ENCODE assay signal across 8 cellular contexts in genomic region chr21:44800971-44801467, GRCh38. TPM values are rescaled to one million over a fixed set of nuclear protein-coding genes. Genes with fewer than 3 reads are reported as not detected.
DNase-seq lines count a peak whose midpoint lies in the region; ATAC-seq, FAIRE-seq and TF ChIP-seq lines count a peak whose summit lies in the region.

No MANE protein-coding gene starts in this region.

- peak; percentile 58 for ATAC-seq in activated CD8-positive, alpha-beta T cell treated with anti-CD3 and anti-CD28 coated beads, Interleukin-2, amount 10 ng/mL, durations not matched to agents 7 days and 5 days
- peak; percentile 25 to 30 for ATAC-seq in left cardiac atrium

- no peaks in the 10 kb centered on the region for H3K9me3 ChIP-seq in BLaER1

- DNase-seq in GM12891 (ENCODE audit: insufficient read length, low spot score) = peak; percentile 57
- peak; percentile 46 for DNase-seq in LHCN-M2 (ENCODE audit: low read depth)
- peak; percentile 54 for DNase-seq in activated CD8-positive, alpha-beta T cell treated with anti-CD3 and anti-CD28 coated beads, Interleukin-2, amount 10 ng/mL, durations not matched to agents 7 days and 5 days
- no peak for DNase-seq in left cardiac atrium
- DNase-seq in retinal pigment epithelial cell (ENCODE audit: low read depth) = no peak
- DNase-seq in T1000 (lab: John Stamatoyannopoulos, UW) = no peak
- no peak for DNase-seq in ureter (ENCODE audit: low spot score)

- H3K9ac ChIP-seq in BLaER1 = peak overlapping the region; percentile 90

- peaks cover 55% of the 10 kb centered on the region for H3K4me1 ChIP-seq in BLaER1

- no peaks in the 10 kb centered on the region for H3K27me3 ChIP-seq in BLaER1

- peak overlapping the region; percentile 99 for H3K4me2 ChIP-seq in BLaER1

- H3K27ac Mint-ChIP-seq in activated CD8-positive, alpha-beta T cell treated with anti-CD3 and anti-CD28 coated beads, Interleukin-2, amount 10 ng/mL, durations not matched to agents 7 days and 5 days = peak overlapping the region; percentile 84

- H3K4me3 ChIP-seq in BLaER1 (peak overlapping the region; percentile 85), retinal pigment epithelial cell (ENCODE audit: low read length) (peak overlapping the region; percentile 88)

- no peaks in the 10 kb centered on the region for H3K9me3 Mint-ChIP-seq in activated CD8-positive, alpha-beta T cell treated with anti-CD3 and anti-CD28 coated beads, Interleukin-2, amount 10 ng/mL, durations not matched to agents 7 days and 5 days (ENCODE audit: insufficient read depth)

- H3K36me3 ChIP-seq in BLaER1 = peaks cover 61% of the 10 kb centered on the region

- peak; percentile 13 for FAIRE-seq in GM12891 (lab: Jason Lieb, UNC)

- no peak for TF ChIP-seq POLR2A in GM12891 (IDR thresholded peaks at IDR 0.05; ENCODE audit: low read depth, low read length)

- H3K27me3 Mint-ChIP-seq in activated CD8-positive, alpha-beta T cell treated with anti-CD3 and anti-CD28 coated beads, Interleukin-2, amount 10 ng/mL, durations not matched to agents 7 days and 5 days (ENCODE audit: low read depth) = no peaks in the 10 kb centered on the region

- H3K27ac ChIP-seq in BLaER1 = peak overlapping the region; percentile 89

- TF ChIP-seq CTCF in retinal pigment epithelial cell (conservative IDR thresholded peaks at IDR 0.05; ENCODE audit: low read depth, low read length) = peak; percentile 45

- CTCF ChIA-PET in activated CD8-positive, alpha-beta T cell treated with anti-CD3 and anti-CD28 coated beads, Interleukin-2, amount 10 ng/mL, durations not matched to agents 7 days and 5 days (lab: Charles Lee) = interaction anchor here (0.7 to 6.2 kb wide), 36 partner anchors 8 to 344 kb away, joined by 3 to 106 read pairs (median 5); partner anchors contain the start of genes ITGB2, PTTG1IP and SLX9

- POLR2A ChIA-PET in activated CD8-positive, alpha-beta T cell treated with anti-CD3 and anti-CD28 coated beads, Interleukin-2, amount 10 ng/mL, durations not matched to agents 7 days and 5 days (lab: Charles Lee) = interaction anchor here (0.6 to 2.4 kb wide), 11 partner anchors 8 to 714 kb away, joined by 3 to 9 read pairs (median 4); partner anchors contain the start of gene PTTG1IP

- intact Hi-C loops in left cardiac atrium (cut with DNase I) = loop anchor here (2.0 to 5.0 kb wide), 3 partner anchors 74 to 131 kb away; no protein-coding TSS in a partner anchor

- H3K4me3 Mint-ChIP-seq in activated CD8-positive, alpha-beta T cell treated with anti-CD3 and anti-CD28 coated beads, Interleukin-2, amount 10 ng/mL, durations not matched to agents 7 days and 5 days = peak overlapping the region; percentile 93

- H3K4me1 Mint-ChIP-seq in activated CD8-positive, alpha-beta T cell treated with anti-CD3 and anti-CD28 coated beads, Interleukin-2, amount 10 ng/mL, durations not matched to agents 7 days and 5 days (ENCODE audit: low read depth) = peaks cover 61% of the 10 kb centered on the region

- peaks cover 60% of the 10 kb centered on the region for H3K36me3 Mint-ChIP-seq in activated CD8-positive, alpha-beta T cell treated with anti-CD3 and anti-CD28 coated beads, Interleukin-2, amount 10 ng/mL, durations not matched to agents 7 days and 5 days (ENCODE audit: low read depth)

- peaks cover 60% of the 10 kb centered on the region for H4K20me1 ChIP-seq in BLaER1

TF ChIP-seq in GM12891, 5 proteins besides CTCF, POLR2A, EP300 and RAD21:
- TF ChIP-seq PAX5 (IDR thresholded peaks at IDR 0.05; ENCODE audit: insufficient read depth, low read length, severe bottlenecking) = no peak
- no peak for TF ChIP-seq POLR2AphosphoS5 (IDR thresholded peaks at IDR 0.05; ENCODE audit: low read depth, low read length)
- no peak for TF ChIP-seq SPI1 (IDR thresholded peaks at IDR 0.05; ENCODE audit: low read depth, low read length)
- no peak; the same call in 1 of the 2 replicates for TF ChIP-seq TAF1 (IDR thresholded peaks at IDR 0.05; ENCODE audit: low read depth, low read length)
- no peak for TF ChIP-seq POU2F2 (IDR thresholded peaks at IDR 0.05; ENCODE audit: low read depth, low read length)

RNA-seq across cellular contexts. Expression of gene UBE2G2, which starts 0.6 kb away (rescaled TPM):
- polyA plus RNA-seq in GM12891 (2012; ENCODE audit: low read depth, missing spikeins) = 41.5 TPM
- 54.5 and 55.5 TPM in 2 replicates for total RNA-seq in LHCN-M2 (2014; rRNA removed)
- 65.1 TPM for polyA plus RNA-seq in LHCN-M2 (2012)
- 10 to 100 TPM; 85.5 to 86.0 TPM for total RNA-seq in activated CD8-positive, alpha-beta T cell treated with anti-CD3 and anti-CD28 coated beads, Interleukin-2, amount 10 ng/mL, durations not matched to agents 7 days and 5 days
- 10 to 100 TPM; 62.0 to 83.0 TPM for total RNA-seq in left cardiac atrium
- total RNA-seq in ureter = 126 TPM

RNA-seq across cellular contexts. Expression of gene SUMO3, which starts 16.8 kb away (rescaled TPM):
- 67.9 TPM for polyA plus RNA-seq in GM12891 (2012; ENCODE audit: low read depth, missing spikeins)
- 125 and 129 TPM in 2 replicates for total RNA-seq in LHCN-M2 (2014; rRNA removed)
- polyA plus RNA-seq in LHCN-M2 (2012) = 171 TPM
- total RNA-seq in activated CD8-positive, alpha-beta T cell treated with anti-CD3 and anti-CD28 coated beads, Interleukin-2, amount 10 ng/mL, durations not matched to agents 7 days and 5 days = 100 to 1,000 TPM in 1 of 2 experiments, 10 to 100 TPM in 1; 98.8 to 102 TPM
- 10 to 100 TPM; 71.2 to 93.3 TPM for total RNA-seq in left cardiac atrium
- total RNA-seq in ureter = 73.4 TPM

Comparison
In these comparisons a context has a peak if more than half of its experiments do, and no peak if none do; other contexts are left out.
1. DNase-seq: peak in GM12891 (single experiment), LHCN-M2 (single experiment) and activated CD8-positive, alpha-beta T cell treated with anti-CD3 and anti-CD28 coated beads, Interleukin-2, amount 10 ng/mL, durations not matched to agents 7 days and 5 days (single experiment); none in left cardiac atrium (single experiment), retinal pigment epithelial cell (single experiment), T1000 (single experiment) and ureter (single experiment).